1 cellular context compared by ENCODE assay signal in genomic region chr5:163505475-163506457, GRCh38.
TF ChIP-seq lines count a peak whose summit lies in the region.

Gene MAT2B, plus strand, starts transcription at chr5:163505619. Its CDS starts 68 bp downstream, at chr5:163505687.

TF ChIP-seq in GM12878, 131 proteins besides CTCF, POLR2A, EP300 and RAD21 (continued from another document):
- TF ChIP-seq IRF3 (IDR thresholded peaks at IDR 0.05) = peak; percentile 13; the same call in 1 of the 2 replicates
- TF ChIP-seq MXI1 (IDR thresholded peaks at IDR 0.05; ENCODE audit: low read depth, low read length) = peak; percentile 85
- peak; percentile 79; the same call in 1 of the 2 replicates for TF ChIP-seq POLR2AphosphoS2 (IDR thresholded peaks at IDR 0.05; ENCODE audit: low read depth, low read length)
